In the genomic region with DNA sequence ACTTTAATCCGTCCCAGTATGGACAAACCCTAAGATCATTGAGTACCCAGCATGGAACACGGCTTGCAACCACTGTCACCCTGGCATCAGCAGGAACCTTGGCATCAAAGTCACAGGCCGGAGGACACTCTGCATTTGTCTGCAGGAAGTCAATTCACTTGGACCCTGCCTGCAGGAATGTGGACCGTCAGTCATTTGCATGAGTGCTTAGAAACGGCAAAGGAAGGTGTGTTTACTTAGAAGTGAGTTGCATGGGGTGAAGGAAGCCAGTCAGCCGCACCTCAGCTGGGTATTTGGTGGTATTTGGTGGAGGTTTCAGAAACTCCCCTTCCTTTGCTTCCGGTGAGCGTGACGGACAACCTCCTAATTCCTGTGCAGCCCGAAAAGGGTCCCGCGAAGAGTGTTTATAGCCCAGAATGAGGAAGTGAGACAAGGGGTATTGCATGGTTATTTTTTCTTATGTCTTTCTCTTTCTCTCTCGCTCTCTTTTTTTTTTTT, we compare ENCODE assay signal across 10 cellular contexts. TPM values are rescaled to one million over a fixed set of nuclear protein-coding genes. Genes with fewer than 3 reads are reported as not detected.
DNase-seq lines count a peak whose midpoint lies in the region; ATAC-seq and TF ChIP-seq lines count a peak whose summit lies in the region.
"Had no signal": no experiment of that assay in that cellular context is flagged by ENCODE, and none has a peak within 500 bp of the region (broad histone marks: within the 10 kb centered on the region; RNA-seq: fewer than 3 reads in every experiment).

No MANE protein-coding gene starts in this region.

- H2AFZ ChIP-seq in PC-9: no peak overlapping the region

- H3K9me3 ChIP-seq in CD4-positive, alpha-beta T cell (ENCODE audit: control insufficient read depth, low read length): no peaks in the 10 kb centered on the region
- no peaks in the 10 kb centered on the region; the same call in 1 of the 2 replicates for H3K9me3 ChIP-seq in PC-9 (ENCODE audit: insufficient read depth, low read depth)

- CTCF ChIA-PET in CD4-positive, alpha-beta T cell (lab: Charles Lee): no interaction called here
- CTCF ChIA-PET in WTC11 (lab: Charles Lee) (no interaction called here), PC-9 (lab: Charles Lee) (no interaction called here)

- no peaks in the 10 kb centered on the region for H3K27me3 Mint-ChIP-seq in CD4-positive, alpha-beta T cell
- no peaks in the 10 kb centered on the region for H3K27me3 Mint-ChIP-seq in WTC11 (ENCODE audit: low read depth)
- peaks cover 5% of the 10 kb centered on the region for H3K27me3 Mint-ChIP-seq in endothelial cell (ENCODE audit: unreplicated experiment)

- no peaks in the 10 kb centered on the region for H3K4me1 ChIP-seq in PC-9 (replicated peaks; ENCODE audit: insufficient read depth)

- H3K27me3 ChIP-seq in CD4-positive, alpha-beta T cell (ENCODE audit: control insufficient read depth, insufficient read depth, low read length): no peaks in the 10 kb centered on the region
- peaks cover 6% of the 10 kb centered on the region; the same call in 1 of the 2 replicates for H3K27me3 ChIP-seq in PC-9 (ENCODE audit: insufficient read depth, low read depth)

- TF ChIP-seq CTCF in CD4-positive, alpha-beta T cell (IDR thresholded peaks at IDR 0.05): no peak
- no peak for TF ChIP-seq CTCF in WTC11 (IDR thresholded peaks at IDR 0.05)
- TF ChIP-seq CTCF in PC-9 (conservative IDR thresholded peaks at IDR 0.05): no peak
- TF ChIP-seq CTCF in endothelial cell (IDR thresholded peaks at IDR 0.05; ENCODE audit: unreplicated experiment): no peak

- H4K20me1 ChIP-seq in PC-9 (ENCODE audit: insufficient read depth): no peaks in the 10 kb centered on the region

- no peaks in the 10 kb centered on the region for H3K9me3 Mint-ChIP-seq in CD4-positive, alpha-beta T cell
- H3K9me3 Mint-ChIP-seq in WTC11 (peaks cover 24% of the 10 kb centered on the region), endothelial cell (ENCODE audit: unreplicated experiment) (peaks cover 43% of the 10 kb centered on the region)

- H3K79me2 ChIP-seq in PC-9 (ENCODE audit: low read depth): no peaks in the 10 kb centered on the region

- no peaks in the 10 kb centered on the region for H3F3A ChIP-seq in PC-9 (ENCODE audit: insufficient read depth, low read depth)

- no peaks in the 10 kb centered on the region for H3K9me2 ChIP-seq in PC-9 (ENCODE audit: insufficient read depth)

- no peak overlapping the region for H3K4me3 ChIP-seq in PC-9

- H3K27ac ChIP-seq in CD4-positive, alpha-beta T cell (ENCODE audit: low read depth, low read length): peak overlapping the region; percentile 32
- H3K27ac ChIP-seq in PC-9: no peak overlapping the region

- H3K4me2 ChIP-seq in PC-9: no peak overlapping the region

- H3K27ac Mint-ChIP-seq in CD4-positive, alpha-beta T cell: peak overlapping the region; percentile 83
- H3K27ac Mint-ChIP-seq in WTC11 (peak overlapping the region; percentile 95), endothelial cell (ENCODE audit: unreplicated experiment) (no peak overlapping the region)

- POLR2A ChIA-PET in CD4-positive, alpha-beta T cell (lab: Charles Lee): no interaction called here
- POLR2A ChIA-PET in WTC11 (lab: Charles Lee) (no interaction called here), PC-9 (lab: Charles Lee; ENCODE audit: unreplicated experiment) (no interaction called here)

- BruUV-seq in PC-9 (replicated peaks; lab: Mats Ljungman, UMichigan): no TSS peak

- H3K36me3 Mint-ChIP-seq in CD4-positive, alpha-beta T cell (ENCODE audit: low read depth): peaks cover 55% of the 10 kb centered on the region
- H3K36me3 Mint-ChIP-seq in WTC11 (no peaks in the 10 kb centered on the region), endothelial cell (ENCODE audit: low read depth, unreplicated experiment) (peaks cover 14% of the 10 kb centered on the region)

- peak in 9 of 10 experiments; percentile 35 to 66 (median 46) for DNase-seq in CD4-positive, alpha-beta T cell
- DNase-seq in WTC11 (ENCODE audit: low spot score) (peak; percentile 37), iPS-NIHi11 (ENCODE audit: low spot score) (peak; percentile 48), NCI-H69 (lab: John Stamatoyannopoulos, UW) (no peak), PC-9 (no peak), endothelial cell (ENCODE audit: low spot score) (no peak)

- H3K36me3 ChIP-seq in PC-9 (ENCODE audit: low read depth): no peaks in the 10 kb centered on the region

- intact Hi-C loops in CD4-positive, alpha-beta T cell (cut with DNase I, micrococcal nuclease): no loop called here
- intact Hi-C loops in PC-9 (cut with micrococcal nuclease; ENCODE audit: unreplicated experiment): no loop called here

- H3K4me1 Mint-ChIP-seq in CD4-positive, alpha-beta T cell (ENCODE audit: low read depth): peaks cover 57% of the 10 kb centered on the region
- H3K4me1 Mint-ChIP-seq in WTC11 (peaks cover 10% of the 10 kb centered on the region), endothelial cell (ENCODE audit: unreplicated experiment) (no peaks in the 10 kb centered on the region)
- H3K4me1 Mint-ChIP-seq: neural crest cell had no signal

- peak overlapping the region; percentile 84 for H3K4me3 Mint-ChIP-seq in CD4-positive, alpha-beta T cell
- no peak overlapping the region for H3K4me3 Mint-ChIP-seq in WTC11
- H3K4me3 Mint-ChIP-seq in endothelial cell (ENCODE audit: unreplicated experiment): no peak overlapping the region
- H3K4me3 Mint-ChIP-seq: neural crest cell had no signal

- ATAC-seq in CD4-positive, alpha-beta T cell (ENCODE audit: poor library complexity): peak; percentile 68
- peak; percentile 90 for ATAC-seq in GM19397 (IDR thresholded peaks at IDR 0.05; ENCODE audit: unreplicated experiment)
- peak; percentile 94 for ATAC-seq in HG03354 (IDR thresholded peaks at IDR 0.05; ENCODE audit: poor library complexity, severe bottlenecking, unreplicated experiment)
- peak; percentile 90 for ATAC-seq in WTC11

TF ChIP-seq in WTC11, 78 proteins besides CTCF, POLR2A, EP300 and RAD21:
- TF ChIP-seq PRRX2 (CRISPR knock-in tag; IDR thresholded peaks at IDR 0.05): no peak
- TF ChIP-seq FOXK1 (CRISPR knock-in tag; IDR thresholded peaks at IDR 0.05): no peak

RNA-seq across cellular contexts. Expression of a gene that starts 15.5 kb away (rescaled TPM):
- 100 to 1,000 TPM; 139 TPM for total RNA-seq in CD4-positive, alpha-beta T cell
- total RNA-seq in WTC11 (2021): 0.32 to 0.37 TPM (median 0.32 TPM) in 3 replicates
- total RNA-seq in PC-9 (2021): not detected in 2 replicates
- not detected for total RNA-seq in endothelial cell (ENCODE audit: unreplicated experiment)
- total RNA-seq: astrocyte, neural crest cell had no signal

Comparison
In these comparisons a context has a peak if more than half of its experiments do, and no peak if none do; other contexts are left out.
1. DNase-seq: peak in CD4-positive, alpha-beta T cell (9 of 10), WTC11 (single experiment) and iPS-NIHi11 (single experiment); none in NCI-H69 (single experiment), PC-9 (0 of 2) and endothelial cell (single experiment).
2. RNA of a gene that starts 15.5 kb away (total RNA-seq): 139 TPM in CD4-positive, alpha-beta T cell; 0.32 to 0.37 TPM in WTC11, not detected in endothelial cell (single experiment) and not detected in PC-9; every median in the first group is over 100 times any median in the second.
3. Peak in every context shown above with its lines, with median percentiles within 50 percentile points of each other: ATAC-seq.